In genomic region chr4:102868782-102869568, GRCh38 we compare ENCODE assay signal across 8 cellular contexts. TPM values are rescaled to one million over a fixed set of nuclear protein-coding genes. Genes with fewer than 3 reads are reported as not detected.
DNase-seq lines count a peak whose midpoint lies in the region; ATAC-seq and TF ChIP-seq lines count a peak whose summit lies in the region.

CISD2 (plus strand) TSS chr4:102868992; CDS start chr4:102869085, 93 bp downstream.

- peak within 1 kb of the TSS; percentile 81 for H3K9ac ChIP-seq in mucosa of stomach (ENCODE audit: low read length)

- peak; percentile 99 for TF ChIP-seq POLR2A in erythroblast (IDR thresholded peaks at IDR 0.05; ENCODE audit: low read length)

- H3K27ac Mint-ChIP-seq in activated T-cell treated with anti-CD3 and anti-CD28 coated beads, Interleukin-2, amount 50 U/mL, for 24 hours: peak within 1 kb of the TSS; percentile 99

- H3K27me3 ChIP-seq in mucosa of stomach (ENCODE audit: control insufficient read depth, insufficient read depth, low read length): no peaks in the 10 kb centered on the region

- peak; percentile 67 for DNase-seq in DMS79 (lab: John Stamatoyannopoulos, UW)
- peak; percentile 91 for DNase-seq in KG1 (lab: John Stamatoyannopoulos, UW)
- peak; percentile 94 for DNase-seq in activated T-cell treated with anti-CD3 and anti-CD28 coated beads, Interleukin-2, amount 50 U/mL, for 24 hours
- peak; percentile 97 for DNase-seq in erythroblast (lab: John Stamatoyannopoulos, UW)
- peak; percentile 92 for DNase-seq in stimulated activated CD8-positive, alpha-beta memory T cell treated with anti-CD3 and anti-CD28 coated beads, Interleukin-4, amount 100 ng/mL, for 48 hours

- peak; percentile 84 for ATAC-seq in GM21737 (IDR thresholded peaks at IDR 0.05; ENCODE audit: unreplicated experiment)

- peaks cover 69% of the 10 kb centered on the region for H3K36me3 Mint-ChIP-seq in activated T-cell treated with anti-CD3 and anti-CD28 coated beads, Interleukin-2, amount 50 U/mL, for 24 hours (ENCODE audit: low read depth)

- H3K4me3 ChIP-seq in mucosa of stomach (ENCODE audit: low read length): peak within 1 kb of the TSS; percentile 68

- H3K4me3 Mint-ChIP-seq in activated T-cell treated with anti-CD3 and anti-CD28 coated beads, Interleukin-2, amount 50 U/mL, for 24 hours: peak within 1 kb of the TSS; percentile 85

- H3K9me3 ChIP-seq in mucosa of stomach (ENCODE audit: control insufficient read depth, low read length): no peaks in the 10 kb centered on the region

- H3K9me3 Mint-ChIP-seq in activated T-cell treated with anti-CD3 and anti-CD28 coated beads, Interleukin-2, amount 50 U/mL, for 24 hours: no peaks in the 10 kb centered on the region

- H3K4me1 ChIP-seq in mucosa of stomach (ENCODE audit: control insufficient read depth, insufficient read depth, low read length): no peaks in the 10 kb centered on the region

- no peaks in the 10 kb centered on the region for H3K27me3 Mint-ChIP-seq in activated T-cell treated with anti-CD3 and anti-CD28 coated beads, Interleukin-2, amount 50 U/mL, for 24 hours

- H3K36me3 ChIP-seq in mucosa of stomach (ENCODE audit: control insufficient read depth, insufficient read depth, low read length): no peaks in the 10 kb centered on the region

- peaks cover 64% of the 10 kb centered on the region for H3K4me1 Mint-ChIP-seq in activated T-cell treated with anti-CD3 and anti-CD28 coated beads, Interleukin-2, amount 50 U/mL, for 24 hours (ENCODE audit: low read depth)

TF ChIP-seq in PFSK-1, 5 proteins besides CTCF, POLR2A, EP300 and RAD21:
- TF ChIP-seq SIN3A (IDR thresholded peaks at IDR 0.05; ENCODE audit: borderline replicate concordance, insufficient read depth, low read length) (0 out of 2 replicates have a peak, but pooled peaks have one; percentile 11), FOXP2 (optimal IDR thresholded peaks at IDR 0.05; ENCODE audit: borderline replicate concordance, extremely low read depth, extremely low read length, insufficient read depth) (peak; percentile 82), REST (IDR thresholded peaks at IDR 0.05; ENCODE audit: insufficient read depth in 1 of 2, low read depth in 2 of 2, low read length in 2 of 2) (no peak), POLR2AphosphoS5 (IDR thresholded peaks at IDR 0.05; ENCODE audit: low read depth, low read length) (peak; percentile 88; the same call in 1 of the 2 replicates), TAF1 (IDR thresholded peaks at IDR 0.05; ENCODE audit: borderline replicate concordance, insufficient read depth, low read length) (peak; percentile 67; the same call in 1 of the 2 replicates)

RNA-seq across cellular contexts. Expression of gene CISD2, which starts in this region (rescaled TPM):
- 40.0 TPM for polyA plus RNA-seq in PFSK-1 (2012; ENCODE audit: insufficient read length, low read depth)

Comparison
In these comparisons a context has a peak if more than half of its experiments do, and no peak if none do; other contexts are left out.
1. Peak in every context shown above with its lines: DNase-seq, ATAC-seq and H3K4me3 ChIP-seq.